8 cellular contexts compared by ENCODE assay signal in genomic region chr10:88926484-88927249, GRCh38. TPM values are rescaled to one million over a fixed set of nuclear protein-coding genes. Genes with fewer than 3 reads are reported as not detected.
DNase-seq lines count a peak whose midpoint lies in the region; TF ChIP-seq lines count a peak whose summit lies in the region.
"Had no signal": no experiment of that assay in that cellular context is flagged by ENCODE, and none has a peak within 500 bp of the region (broad histone marks: within the 10 kb centered on the region; RNA-seq: fewer than 3 reads in every experiment).

No MANE protein-coding gene starts in this region.

- TF ChIP-seq CTCF in HL-60 (IDR thresholded peaks at IDR 0.05; ENCODE audit: insufficient read depth, low read length): no peak
- no peak for TF ChIP-seq CTCF in VCaP (conservative IDR thresholded peaks at IDR 0.05)
- TF ChIP-seq CTCF in left ventricle myocardium inferior (IDR thresholded peaks at IDR 0.05; ENCODE audit: borderline replicate concordance): no peak
- TF ChIP-seq CTCF in spleen (IDR thresholded peaks at IDR 0.05 in 8 of 11, conservative IDR thresholded peaks at IDR 0.05 in 3 of 11): no peak

- WGBS in spleen, 5 donors: 49 to 76% (median 63%) methylated on average over 4 of the region's 4 CpGs

- no peak for TF ChIP-seq POLR2A in spleen (IDR thresholded peaks at IDR 0.05)

- H3K4me3 ChIP-seq in HL-60 (replicated peaks; ENCODE audit: insufficient read depth, low read length) (no peak overlapping the region), left ventricle myocardium inferior (peak overlapping the region; percentile 34), spleen (no peak overlapping the region)
- H3K4me3 ChIP-seq in effector memory CD4-positive, alpha-beta T cell (ENCODE audit: insufficient read depth, low read depth, low read length, poor library complexity, severe bottlenecking): no peak overlapping the region

- H3K36me3 ChIP-seq in left ventricle myocardium inferior: no peaks in the 10 kb centered on the region
- peaks cover 0 to 53% (median 3%) of the 10 kb centered on the region in 6 donors for H3K36me3 ChIP-seq in spleen
- H3K36me3 ChIP-seq in effector memory CD4-positive, alpha-beta T cell (ENCODE audit: control insufficient read depth, insufficient read depth, low read length): peaks cover 27% of the 10 kb centered on the region

- H3K27ac ChIP-seq in HL-60 (replicated peaks) (peak overlapping the region; percentile 59), VCaP (peak overlapping the region; percentile 14; the same call in 1 of the 2 replicates), left ventricle myocardium inferior (replicated peaks) (peak overlapping the region; percentile 83), spleen (peak overlapping the region in 7 of 8 donors; percentile 32 to 61 (median 57))
- H3K27ac ChIP-seq in effector memory CD4-positive, alpha-beta T cell (ENCODE audit: insufficient read depth, low read length, poor library complexity, severe bottlenecking): no peak overlapping the region

- H3K4me1 ChIP-seq in left ventricle myocardium inferior (peaks cover 45% of the 10 kb centered on the region), spleen (peaks cover 0 to 31% (median 6%) of the 10 kb centered on the region in 6 donors)
- H3K4me1 ChIP-seq in effector memory CD4-positive, alpha-beta T cell (ENCODE audit: control insufficient read depth, insufficient read depth, low read length, poor library complexity, severe bottlenecking): no peaks in the 10 kb centered on the region

- H3K9me3 ChIP-seq in left ventricle myocardium inferior (replicated peaks) (no peaks in the 10 kb centered on the region), spleen (no peaks in the 10 kb centered on the region)
- H3K9me3 ChIP-seq in effector memory CD4-positive, alpha-beta T cell (ENCODE audit: control insufficient read depth, low read length): no peaks in the 10 kb centered on the region

- DNase-seq in HL-60 (ENCODE audit: low read depth in 1 of 2, low spot score in 1 of 2) (peak; percentile 63 to 88), left ventricle myocardium inferior (no peak), spleen (no peak)
- DNase-seq in stimulated activated CD4-positive, alpha-beta T cell treated with anti-CD3 and anti-CD28 coated beads, Interleukin-4, amount 100 ng/mL, for 4 hours: no peak
- DNase-seq in effector memory CD4-positive, alpha-beta T cell: no peak
- no peak for DNase-seq in stimulated activated CD4-positive, alpha-beta T cell treated with anti-CD3 and anti-CD28 coated beads, Interleukin-1b, Interleukin-23, amount 100 ng/mL, for 48 hours
- DNase-seq: naive B cell had no signal

- intact Hi-C loops in left ventricle myocardium inferior (cut with micrococcal nuclease) (no loop called here), spleen (cut with DNase I; ENCODE audit: low total_unique reads) (no loop called here)

- H3K27me3 ChIP-seq in HL-60 (ENCODE audit: insufficient read depth, poor library complexity, severe bottlenecking) (no peaks in the 10 kb centered on the region), left ventricle myocardium inferior (ENCODE audit: low read depth) (no peaks in the 10 kb centered on the region), spleen (replicated peaks in 1 of 7) (no peaks in the 10 kb centered on the region)
- no peaks in the 10 kb centered on the region for H3K27me3 ChIP-seq in effector memory CD4-positive, alpha-beta T cell (replicated peaks; ENCODE audit: control insufficient read depth, insufficient read depth, low read length, poor library complexity, severe bottlenecking)

RNA-seq across cellular contexts. Expression of gene ACTA2, which starts 25.9 kb away (rescaled TPM):
- total RNA-seq in left ventricle myocardium inferior (89.4 TPM), spleen (1,000 to 10,000 TPM in 1 of 7 donors, 100 to 1,000 TPM in 6; 128 to 1,421 (median 242) TPM)
- 100 to 1,000 TPM; 104 to 324 (median 224) TPM for polyA plus RNA-seq in spleen

RNA-seq across cellular contexts. Expression of gene STAMBPL1, which starts 46.6 kb away (rescaled TPM):
- total RNA-seq in left ventricle myocardium inferior (2.5 TPM), spleen (10 to 100 TPM; 19.1 to 49.4 (median 27.9) TPM)
- 10 to 100 TPM in 2 of 3 donors, 1 to 10 TPM in 1; 6.2 to 13.6 (median 10.7) TPM for polyA plus RNA-seq in spleen

Comparison
In these comparisons a context has a peak if more than half of its experiments do, and no peak if none do; other contexts are left out.
1. DNase-seq: peak in HL-60 (2 of 2); none in left ventricle myocardium inferior (single experiment), spleen (single experiment), stimulated activated CD4-positive, alpha-beta T cell treated with anti-CD3 and anti-CD28 coated beads, Interleukin-4, amount 100 ng/mL, for 4 hours (0 of 2), effector memory CD4-positive, alpha-beta T cell (0 of 3) and stimulated activated CD4-positive, alpha-beta T cell treated with anti-CD3 and anti-CD28 coated beads, Interleukin-1b, Interleukin-23, amount 100 ng/mL, for 48 hours (single experiment).